ENCODE assay signal across 8 cellular contexts in genomic region chr6:161079566-161080262, GRCh38.
DNase-seq lines count a peak whose midpoint lies in the region; ATAC-seq and TF ChIP-seq lines count a peak whose summit lies in the region.

No MANE protein-coding gene starts in this region.

- no peak overlapping the region for H2AK5ac ChIP-seq in H9 (ENCODE audit: insufficient read length, low read length)

- no peak overlapping the region for H2BK15ac ChIP-seq in H9 (ENCODE audit: low read depth, low read length)

- H3K4me1 ChIP-seq in H9 (ENCODE audit: insufficient read depth, low read length) (no peaks in the 10 kb centered on the region), aorta (ENCODE audit: control insufficient read depth in 1 of 2, insufficient read depth in 2 of 2, low read length in 2 of 2) (no peaks in the 10 kb centered on the region)

- H3T11ph ChIP-seq in H9 (ENCODE audit: low read length): no peak overlapping the region

- no peak overlapping the region for H3K9ac ChIP-seq in H9 (ENCODE audit: extremely low read depth, insufficient read length, low read length)

- H3K23me2 ChIP-seq in H9 (ENCODE audit: insufficient read length, low read depth, low read length, poor library complexity, severe bottlenecking): no peaks in the 10 kb centered on the region

- H3K4me3 Mint-ChIP-seq in H9: no peak overlapping the region
- H3K4me3 Mint-ChIP-seq in activated CD8-positive, alpha-beta T cell treated with anti-CD3 and anti-CD28 coated beads, Interleukin-2, amount 10 ng/mL, durations not matched to agents 7 days and 5 days: no peak overlapping the region

- H4K8ac ChIP-seq in H9 (replicated peaks; ENCODE audit: insufficient read length, low read depth, low read length): no peak overlapping the region

- H3K79me1 ChIP-seq in H9 (ENCODE audit: insufficient read depth, low read depth, low read length, poor library complexity, severe bottlenecking): no peaks in the 10 kb centered on the region

- intact Hi-C loops in aorta (cut with DNase I): loop anchor here in 1 of 2 donors (5.0 kb wide), 1 partner anchor 347 kb away; no protein-coding TSS in a partner anchor

- H3K4me1 Mint-ChIP-seq in H9: no peaks in the 10 kb centered on the region
- H3K4me1 Mint-ChIP-seq in activated CD8-positive, alpha-beta T cell treated with anti-CD3 and anti-CD28 coated beads, Interleukin-2, amount 10 ng/mL, durations not matched to agents 7 days and 5 days (ENCODE audit: low read depth): peaks cover 5% of the 10 kb centered on the region

- H4K20me1 ChIP-seq in H9 (ENCODE audit: control insufficient read depth, insufficient read depth, insufficient read length): no peaks in the 10 kb centered on the region

- H3K27me3 ChIP-seq in H9 (ENCODE audit: insufficient read depth, low read length) (no peaks in the 10 kb centered on the region), aorta (ENCODE audit: control insufficient read depth in 1 of 2, insufficient read depth in 2 of 2, low read length in 1 of 2) (no peaks in the 10 kb centered on the region)

- H3K36me3 Mint-ChIP-seq in H9 (ENCODE audit: insufficient read depth in 1 of 3, low read depth in 3 of 3): peaks cover 6 to 7% (median 6%) of the 10 kb centered on the region in 3 experiments; a peak in 6 of 7 replicates
- H3K36me3 Mint-ChIP-seq in activated CD8-positive, alpha-beta T cell treated with anti-CD3 and anti-CD28 coated beads, Interleukin-2, amount 10 ng/mL, durations not matched to agents 7 days and 5 days (ENCODE audit: low read depth): peaks cover 8% of the 10 kb centered on the region

- H3K9me3 ChIP-seq in H9 (ENCODE audit: control insufficient read depth, low read depth, low read length) (no peaks in the 10 kb centered on the region), aorta (ENCODE audit: control insufficient read depth, low read length) (no peaks in the 10 kb centered on the region)

- no peak overlapping the region for H3K4me3 ChIP-seq in aorta (ENCODE audit: low read length in 2 of 2)

- peak overlapping the region in 2 of 3 experiments; percentile 2 to 63; a peak in 2 of 7 replicates for H3K27ac Mint-ChIP-seq in H9
- peak overlapping the region; percentile 29 for H3K27ac Mint-ChIP-seq in activated CD8-positive, alpha-beta T cell treated with anti-CD3 and anti-CD28 coated beads, Interleukin-2, amount 10 ng/mL, durations not matched to agents 7 days and 5 days

- H3K4me2 ChIP-seq in H9 (ENCODE audit: insufficient read depth, insufficient read length, low read length): no peak overlapping the region

- H3K79me2 ChIP-seq in H9 (ENCODE audit: insufficient read depth, low read length): no peaks in the 10 kb centered on the region

- no peak overlapping the region for H3K14ac ChIP-seq in H9 (ENCODE audit: insufficient read depth, low read length)

- peaks cover 7% of the 10 kb centered on the region in 2 donors for H3K36me3 ChIP-seq in aorta (ENCODE audit: control insufficient read depth in 1 of 2, insufficient read depth in 2 of 2, low read length in 1 of 2)

- no peak overlapping the region for H3K23ac ChIP-seq in H9 (ENCODE audit: insufficient read length, low read depth, low read length)

- H4K5ac ChIP-seq in H9 (ENCODE audit: insufficient read length, low read depth, low read length): no peak overlapping the region

- no peak overlapping the region for H3K4ac ChIP-seq in H9 (ENCODE audit: low read depth, low read length)

- no peak overlapping the region for H3K56ac ChIP-seq in H9 (ENCODE audit: insufficient read length, low read depth, low read length)

- H3K27ac ChIP-seq in H9 (ENCODE audit: insufficient read length, low read depth, low read length) (no peak overlapping the region), epithelial cell of prostate (peak overlapping the region; percentile 41), aorta (ENCODE audit: low read depth in 1 of 2, low read length in 2 of 2) (no peak overlapping the region)

- no peak overlapping the region for H3K18ac ChIP-seq in H9 (ENCODE audit: insufficient read length, low read depth, low read length)

- CTCF ChIA-PET in activated CD8-positive, alpha-beta T cell treated with anti-CD3 and anti-CD28 coated beads, Interleukin-2, amount 10 ng/mL, durations not matched to agents 7 days and 5 days (lab: Charles Lee): no interaction called here

- no peak overlapping the region for H2BK12ac ChIP-seq in H9 (ENCODE audit: insufficient read length, low read depth, low read length)

- DNase-seq in H9 (no peak), epithelial cell of prostate (ENCODE audit: low read depth, low spot score) (peak; percentile 60), COLO829 (ENCODE audit: low spot score) (no peak), KG1 (lab: John Stamatoyannopoulos, UW) (no peak), NCI-H524 (lab: John Stamatoyannopoulos, UW) (no peak), aorta (no peak)
- no peak for DNase-seq in activated CD8-positive, alpha-beta T cell treated with anti-CD3 and anti-CD28 coated beads, Interleukin-2, amount 10 ng/mL, durations not matched to agents 7 days and 5 days
- peak; percentile 76 for DNase-seq in stimulated activated CD4-positive, alpha-beta T cell treated with anti-CD3 and anti-CD28 coated beads, Interleukin-4, amount 100 ng/mL, for 24 hours

- ATAC-seq in activated CD8-positive, alpha-beta T cell treated with anti-CD3 and anti-CD28 coated beads, Interleukin-2, amount 10 ng/mL, durations not matched to agents 7 days and 5 days: peak; percentile 53
- ATAC-seq in aorta (ENCODE audit: low FRiP score): no peak

- no peaks in the 10 kb centered on the region for H3K27me3 Mint-ChIP-seq in H9 (ENCODE audit: low read depth)
- no peaks in the 10 kb centered on the region for H3K27me3 Mint-ChIP-seq in activated CD8-positive, alpha-beta T cell treated with anti-CD3 and anti-CD28 coated beads, Interleukin-2, amount 10 ng/mL, durations not matched to agents 7 days and 5 days (ENCODE audit: low read depth)

- H2BK20ac ChIP-seq in H9 (ENCODE audit: low read depth, low read length, poor library complexity, severe bottlenecking): no peak overlapping the region

- no peak overlapping the region for H2BK5ac ChIP-seq in H9 (ENCODE audit: insufficient read length, low read length)

- POLR2A ChIA-PET in activated CD8-positive, alpha-beta T cell treated with anti-CD3 and anti-CD28 coated beads, Interleukin-2, amount 10 ng/mL, durations not matched to agents 7 days and 5 days (lab: Charles Lee): no interaction called here

- no peaks in the 10 kb centered on the region for H3K9me3 Mint-ChIP-seq in H9
- no peaks in the 10 kb centered on the region for H3K9me3 Mint-ChIP-seq in activated CD8-positive, alpha-beta T cell treated with anti-CD3 and anti-CD28 coated beads, Interleukin-2, amount 10 ng/mL, durations not matched to agents 7 days and 5 days (ENCODE audit: insufficient read depth)

- H4K91ac ChIP-seq in H9 (ENCODE audit: insufficient read length, low read depth, low read length): no peak overlapping the region

- WGBS in H9 (ENCODE audit: extremely low coverage, insufficient read length, low lambda C conversion rate): no CpG with 5 or more reads among the region's 12 CpGs
- 84 to 87% methylated on average over 12 of the region's 12 CpGs for WGBS in aorta, 2 donors

- no peak overlapping the region for H2AFZ ChIP-seq in H9 (ENCODE audit: low read length)

- no peak for TF ChIP-seq CTCF in H9 (conservative IDR thresholded peaks at IDR 0.05)

- no peak overlapping the region for H2BK120ac ChIP-seq in H9 (ENCODE audit: low read depth, low read length, poor library complexity, severe bottlenecking)

Comparison
In these comparisons a context has a peak if more than half of its experiments do, and no peak if none do; other contexts are left out.
1. DNase-seq: peak in epithelial cell of prostate (single experiment) and stimulated activated CD4-positive, alpha-beta T cell treated with anti-CD3 and anti-CD28 coated beads, Interleukin-4, amount 100 ng/mL, for 24 hours (single experiment); none in H9 (single experiment), activated CD8-positive, alpha-beta T cell treated with anti-CD3 and anti-CD28 coated beads, Interleukin-2, amount 10 ng/mL, durations not matched to agents 7 days and 5 days (single experiment), COLO829 (single experiment), KG1 (single experiment), NCI-H524 (0 of 2) and aorta (0 of 2).